ENCODE assay signal across 8 cellular contexts in the genomic region with DNA sequence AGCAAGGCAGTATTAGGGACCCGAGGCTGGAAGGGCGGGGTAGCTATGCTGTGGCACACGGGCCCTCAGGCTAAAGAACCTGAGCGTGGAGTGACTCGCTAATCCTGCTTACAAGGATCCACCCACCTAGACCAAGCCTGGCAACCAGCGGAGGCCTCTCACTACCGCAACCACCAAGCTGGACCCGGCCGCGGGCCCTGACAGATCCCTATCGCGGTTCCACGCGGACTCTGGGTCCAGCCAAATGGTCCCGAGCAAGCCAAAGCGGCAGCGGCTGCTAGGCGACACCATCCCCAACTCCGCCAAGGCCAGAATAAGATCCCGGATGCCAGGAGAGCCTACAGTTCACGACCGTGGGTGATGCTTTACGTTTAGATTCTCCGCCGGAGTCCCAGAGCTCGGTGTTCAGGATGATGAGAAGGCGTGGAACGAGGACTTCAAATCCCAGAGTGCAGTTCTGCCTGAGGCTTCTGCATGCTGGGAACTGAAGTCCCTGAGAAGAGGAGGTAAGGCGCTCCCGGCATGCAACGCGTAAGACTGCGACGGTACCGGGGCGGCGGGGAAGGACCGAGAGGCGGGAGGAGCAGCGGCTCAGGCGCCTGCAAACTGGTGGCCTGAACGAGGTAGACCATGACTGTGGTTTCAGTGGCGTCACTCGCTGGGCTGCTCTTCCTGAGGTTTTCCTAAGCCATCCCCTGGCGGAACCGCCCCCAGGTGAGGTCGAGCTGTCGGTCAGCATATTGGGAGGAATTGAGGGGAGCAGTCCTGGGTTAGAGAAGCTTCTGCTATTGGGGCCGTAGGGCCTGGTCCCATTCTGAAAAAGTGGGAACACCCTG. TPM values are rescaled to one million over a fixed set of nuclear protein-coding genes. Genes with fewer than 3 reads are reported as not detected.
DNase-seq lines count a peak whose midpoint lies in the region; ATAC-seq and TF ChIP-seq lines count a peak whose summit lies in the region.

A gene with protein sequence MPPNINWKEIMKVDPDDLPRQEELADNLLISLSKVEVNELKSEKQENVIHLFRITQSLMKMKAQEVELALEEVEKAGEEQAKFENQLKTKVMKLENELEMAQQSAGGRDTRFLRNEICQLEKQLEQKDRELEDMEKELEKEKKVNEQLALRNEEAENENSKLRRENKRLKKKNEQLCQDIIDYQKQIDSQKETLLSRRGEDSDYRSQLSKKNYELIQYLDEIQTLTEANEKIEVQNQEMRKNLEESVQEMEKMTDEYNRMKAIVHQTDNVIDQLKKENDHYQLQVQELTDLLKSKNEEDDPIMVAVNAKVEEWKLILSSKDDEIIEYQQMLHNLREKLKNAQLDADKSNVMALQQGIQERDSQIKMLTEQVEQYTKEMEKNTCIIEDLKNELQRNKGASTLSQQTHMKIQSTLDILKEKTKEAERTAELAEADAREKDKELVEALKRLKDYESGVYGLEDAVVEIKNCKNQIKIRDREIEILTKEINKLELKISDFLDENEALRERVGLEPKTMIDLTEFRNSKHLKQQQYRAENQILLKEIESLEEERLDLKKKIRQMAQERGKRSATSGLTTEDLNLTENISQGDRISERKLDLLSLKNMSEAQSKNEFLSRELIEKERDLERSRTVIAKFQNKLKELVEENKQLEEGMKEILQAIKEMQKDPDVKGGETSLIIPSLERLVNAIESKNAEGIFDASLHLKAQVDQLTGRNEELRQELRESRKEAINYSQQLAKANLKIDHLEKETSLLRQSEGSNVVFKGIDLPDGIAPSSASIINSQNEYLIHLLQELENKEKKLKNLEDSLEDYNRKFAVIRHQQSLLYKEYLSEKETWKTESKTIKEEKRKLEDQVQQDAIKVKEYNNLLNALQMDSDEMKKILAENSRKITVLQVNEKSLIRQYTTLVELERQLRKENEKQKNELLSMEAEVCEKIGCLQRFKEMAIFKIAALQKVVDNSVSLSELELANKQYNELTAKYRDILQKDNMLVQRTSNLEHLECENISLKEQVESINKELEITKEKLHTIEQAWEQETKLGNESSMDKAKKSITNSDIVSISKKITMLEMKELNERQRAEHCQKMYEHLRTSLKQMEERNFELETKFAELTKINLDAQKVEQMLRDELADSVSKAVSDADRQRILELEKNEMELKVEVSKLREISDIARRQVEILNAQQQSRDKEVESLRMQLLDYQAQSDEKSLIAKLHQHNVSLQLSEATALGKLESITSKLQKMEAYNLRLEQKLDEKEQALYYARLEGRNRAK (N-terminal part only) (minus strand): TSS at position 315 of the 836 bp plus-strand sequence. CDS start 781 bp downstream, outside the sequence.
A gene (plus strand): TSS at position 534 of the 836 bp plus-strand sequence. CDS start 6,009 bp downstream, outside the sequence.

- TF ChIP-seq POLR2A in esophagus muscularis mucosa (IDR thresholded peaks at IDR 0.05; ENCODE audit: low read depth), result no peak

- POLR2A ChIA-PET in Panc1 (lab: Charles Lee), result interaction anchor here (1.0 kb wide), 1 partner anchor 9 kb away, joined by 6 read pairs; no protein-coding TSS in a partner anchor

- peak within 1 kb of the TSS; percentile 63 for H3K9ac ChIP-seq in KMS-11
- peak within 1 kb of the TSS; percentile 96 for H3K9ac ChIP-seq in muscle layer of colon (ENCODE audit: low read length)

- in situ Hi-C loops in Panc1 (cut with HindIII; ENCODE audit: low pct_unique_long_range_greater_than_20kb, low sequenced_read_pairs), result no loop called here

- CTCF ChIA-PET in Panc1 (lab: Charles Lee), result no interaction called here

- peak within 1 kb of the TSS; percentile 64 for H3K27ac ChIP-seq in KMS-11
- H3K27ac ChIP-seq in Panc1 (ENCODE audit: low read length), result peak within 1 kb of the TSS; percentile 88
- peak within 1 kb of the TSS; percentile 79 to 85 (median 80) for H3K27ac ChIP-seq in esophagus muscularis mucosa (replicated peaks in 1 of 4)
- H3K27ac ChIP-seq in muscle layer of colon (ENCODE audit: low read depth, low read length), result peak within 1 kb of the TSS; percentile 88

- H3K4me3 Mint-ChIP-seq in activated T-cell treated with anti-CD3 and anti-CD28 coated beads, Interleukin-2, amount 50 U/mL, for 72 hours, result peak within 1 kb of the TSS; percentile 95 to 97

- H3K27me3 Mint-ChIP-seq in activated T-cell treated with anti-CD3 and anti-CD28 coated beads, Interleukin-2, amount 50 U/mL, for 72 hours (ENCODE audit: low read depth), result no peaks in the 10 kb centered on the region

- H3K36me3 Mint-ChIP-seq in activated T-cell treated with anti-CD3 and anti-CD28 coated beads, Interleukin-2, amount 50 U/mL, for 72 hours (ENCODE audit: insufficient read depth in 2 of 2), result peaks cover 8 to 16% of the 10 kb centered on the region in 2 donors

- no peaks in the 10 kb centered on the region for H4K20me1 ChIP-seq in KMS-11 (ENCODE audit: insufficient read depth)

- ATAC-seq in GM21786 (IDR thresholded peaks at IDR 0.05; ENCODE audit: unreplicated experiment) (peak; percentile 93), Panc1 (peak; percentile 100)
- peak; percentile 97 for ATAC-seq in activated T-cell treated with anti-CD3 and anti-CD28 coated beads, Interleukin-2, amount 50 U/mL, for 72 hours (replicated peaks in 1 of 2)

- H3K4me3 ChIP-seq in KMS-11 (IDR thresholded peaks at IDR 0.05; ENCODE audit: insufficient read depth, low read depth, low read length), result no peak within 1 kb of the TSS
- peak within 1 kb of the TSS; percentile 93 to 98 for H3K4me3 ChIP-seq in Panc1 (ENCODE audit: low read depth in 2 of 2, low read length in 2 of 2)
- H3K4me3 ChIP-seq in esophagus muscularis mucosa, result peak within 1 kb of the TSS; percentile 80 to 86 (median 84)
- peak within 1 kb of the TSS; percentile 97 for H3K4me3 ChIP-seq in muscle layer of colon (ENCODE audit: low read depth in 1 of 2, low read length in 2 of 2)

- DNase-seq in DMS79 treated with DMSO at 0.1 percent for 48 hours (lab: John Stamatoyannopoulos, UW) (peak; percentile 99), Panc1 (ENCODE audit: low read depth, low spot score) (peak; percentile 94), esophagus muscularis mucosa (ENCODE audit: extremely low spot score) (peak; percentile 98)
- peak; percentile 91 to 94 for DNase-seq in activated T-cell treated with anti-CD3 and anti-CD28 coated beads, Interleukin-2, amount 50 U/mL, for 72 hours
- DNase-seq in stimulated activated CD8-positive, alpha-beta memory T cell treated with anti-CD3 and anti-CD28 coated beads, Interleukin-7, amount 100 ng/mL, for 1 hour (ENCODE audit: low read depth in 2 of 2), result peak; percentile 76 to 81

- peaks cover 31% of the 10 kb centered on the region for H3K4me1 ChIP-seq in KMS-11 (ENCODE audit: low read depth, poor library complexity, severe bottlenecking)
- H3K4me1 ChIP-seq in Panc1 (ENCODE audit: control insufficient read depth, insufficient read depth, low read length), result peaks cover 7% of the 10 kb centered on the region; the same call in 1 of the 2 replicates
- H3K4me1 ChIP-seq in esophagus muscularis mucosa, result peaks cover 4 to 37% (median 31%) of the 10 kb centered on the region in 4 donors
- peaks cover 6% of the 10 kb centered on the region for H3K4me1 ChIP-seq in muscle layer of colon (ENCODE audit: insufficient read depth, low read length)

- H3K4me2 ChIP-seq in KMS-11, result peak within 1 kb of the TSS; percentile 90

- H3K9me3 Mint-ChIP-seq in activated T-cell treated with anti-CD3 and anti-CD28 coated beads, Interleukin-2, amount 50 U/mL, for 72 hours, result no peaks in the 10 kb centered on the region

- H3K36me3 ChIP-seq in KMS-11 (ENCODE audit: insufficient read depth), result no peaks in the 10 kb centered on the region
- peaks cover 5% of the 10 kb centered on the region for H3K36me3 ChIP-seq in Panc1 (ENCODE audit: control insufficient read depth, insufficient read depth, low read length)
- peaks cover 0 to 14% (median 3%) of the 10 kb centered on the region in 4 donors for H3K36me3 ChIP-seq in esophagus muscularis mucosa
- H3K36me3 ChIP-seq in muscle layer of colon (ENCODE audit: insufficient read depth, low read length), result no peaks in the 10 kb centered on the region

- peak within 1 kb of the TSS; percentile 90 for H2AFZ ChIP-seq in KMS-11 (ENCODE audit: low read depth)

- intact Hi-C loops in Panc1 (cut with micrococcal nuclease; ENCODE audit: unreplicated experiment), result no loop called here
- intact Hi-C loops in esophagus muscularis mucosa (cut with DNase I), result loop anchor here (5.0 kb wide), 1 partner anchor 1565 kb away; a partner anchor contains a TSS

- peaks cover 33% of the 10 kb centered on the region for H3K4me1 Mint-ChIP-seq in activated T-cell treated with anti-CD3 and anti-CD28 coated beads, Interleukin-2, amount 50 U/mL, for 72 hours (ENCODE audit: low read depth)

- peaks cover 21% of the 10 kb centered on the region; the same call in 1 of the 2 replicates for H3K79me2 ChIP-seq in KMS-11 (ENCODE audit: insufficient read depth, low read depth)

- no peak for TF ChIP-seq EP300 in esophagus muscularis mucosa (IDR thresholded peaks at IDR 0.05)

- TF ChIP-seq CTCF in KMS-11 (conservative IDR thresholded peaks at IDR 0.05; ENCODE audit: low read depth, low read length), result no peak
- TF ChIP-seq CTCF in Panc1 (IDR thresholded peaks at IDR 0.05), result no peak
- TF ChIP-seq CTCF in esophagus muscularis mucosa (IDR thresholded peaks at IDR 0.05), result no peak

- peak within 1 kb of the TSS; percentile 91 for H3K27ac Mint-ChIP-seq in activated T-cell treated with anti-CD3 and anti-CD28 coated beads, Interleukin-2, amount 50 U/mL, for 72 hours

- H3K9me3 ChIP-seq in Panc1 (ENCODE audit: control insufficient read depth, insufficient read depth, low read depth, low read length) (no peaks in the 10 kb centered on the region), esophagus muscularis mucosa (no peaks in the 10 kb centered on the region), muscle layer of colon (ENCODE audit: low read length) (no peaks in the 10 kb centered on the region)

- BruUV-seq in Panc1 (replicated peaks; lab: Mats Ljungman, UMichigan), result no TSS peak

- 0% methylated on average over 23 of the region's 49 CpGs for WGBS in esophagus muscularis mucosa

- H3K27me3 ChIP-seq in KMS-11 (ENCODE audit: insufficient read depth, low read depth) (no peaks in the 10 kb centered on the region), Panc1 (ENCODE audit: control insufficient read depth, insufficient read depth, low read length) (no peaks in the 10 kb centered on the region), esophagus muscularis mucosa (no peaks in the 10 kb centered on the region), muscle layer of colon (ENCODE audit: control insufficient read depth in 1 of 2, insufficient read depth in 2 of 2, low read length in 2 of 2) (no peaks in the 10 kb centered on the region)

RNA-seq across cellular contexts. Expression of the first gene that starts in this region (rescaled TPM):
- total RNA-seq in Panc1 (2021; ENCODE audit: unreplicated experiment) (14.6 TPM), esophagus muscularis mucosa (10 to 100 TPM in 3 of 4 donors, 1 to 10 TPM in 1; 8.1 to 18.1 (median 13.6) TPM)
- 3.5 TPM for polyA plus RNA-seq in Panc1 (2012; ENCODE audit: insufficient read length)
- total RNA-seq in activated T-cell treated with anti-CD3 and anti-CD28 coated beads, Interleukin-2, amount 50 U/mL, for 72 hours, result 10 to 100 TPM; 14.1 to 14.3 TPM

RNA-seq across cellular contexts. Expression of the second gene that starts in this region (rescaled TPM):
- 21.6 TPM for total RNA-seq in Panc1 (2021; ENCODE audit: unreplicated experiment)
- 2.7 TPM for polyA plus RNA-seq in Panc1 (2012; ENCODE audit: insufficient read length)
- 1 to 10 TPM; 7.3 to 9.8 TPM for total RNA-seq in activated T-cell treated with anti-CD3 and anti-CD28 coated beads, Interleukin-2, amount 50 U/mL, for 72 hours
- 10 to 100 TPM; 16.9 to 22.2 (median 18.3) TPM for total RNA-seq in esophagus muscularis mucosa
